ENCODE assay signal across 8 cellular contexts in genomic region chr18:49459404-49460171, GRCh38. TPM values are rescaled to one million over a fixed set of nuclear protein-coding genes. Genes with fewer than 3 reads are reported as not detected.
A peak's percentile ranks its signal among the peaks of the same experiment; 100 is the strongest.
DNase-seq lines count a peak whose midpoint lies in the region; ATAC-seq and TF ChIP-seq lines count a peak whose summit lies in the region.

No MANE protein-coding gene starts in this region.

- H3K27ac ChIP-seq in ectodermal cell (ENCODE audit: insufficient read depth, low read depth, low read length, poor library complexity, severe bottlenecking) (no peak overlapping the region), thyroid gland (peak overlapping the region; percentile 90 to 92 (median 90))

- H3K4me3 Mint-ChIP-seq in T-helper 17 cell: peak overlapping the region; percentile 94

- no peak for TF ChIP-seq POLR2A in thyroid gland (IDR thresholded peaks at IDR 0.05)

- peak overlapping the region; percentile 84 for H3K9ac ChIP-seq in mucosa of stomach (ENCODE audit: low read length)

- peaks cover 30% of the 10 kb centered on the region for H3K4me1 Mint-ChIP-seq in T-helper 17 cell

- peak overlapping the region; percentile 92 for H3K4me3 ChIP-seq in ectodermal cell (ENCODE audit: insufficient read depth, low read depth, low read length)
- peak overlapping the region; percentile 52 for H3K4me3 ChIP-seq in mucosa of stomach (ENCODE audit: low read length)
- peak overlapping the region; percentile 87 to 96 (median 91) for H3K4me3 ChIP-seq in thyroid gland (replicated peaks in 1 of 3)

- H3K27ac Mint-ChIP-seq in T-helper 17 cell: peak overlapping the region; percentile 94

- H3K9me3 ChIP-seq in T-helper 17 cell (ENCODE audit: control insufficient read depth, low read length, poor library complexity, severe bottlenecking) (no peaks in the 10 kb centered on the region), ectodermal cell (ENCODE audit: control insufficient read depth, low read length) (no peaks in the 10 kb centered on the region), mucosa of stomach (ENCODE audit: control insufficient read depth, low read length) (no peaks in the 10 kb centered on the region), thyroid gland (no peaks in the 10 kb centered on the region)

- 37 to 44% methylated on average over 13 to 16 of the region's 16 CpGs for WGBS in ectodermal cell, 2 experiments
- WGBS in thyroid gland, 2 donors: 22 to 23% methylated on average over 16 of the region's 16 CpGs

- TF ChIP-seq CTCF in thyroid gland (IDR thresholded peaks at IDR 0.05): no peak

- H3K27me3 ChIP-seq in ectodermal cell (ENCODE audit: control insufficient read depth, insufficient read depth, low read length, poor library complexity, severe bottlenecking) (peaks cover 8% of the 10 kb centered on the region), mucosa of stomach (ENCODE audit: control insufficient read depth, insufficient read depth, low read length) (no peaks in the 10 kb centered on the region), thyroid gland (no peaks in the 10 kb centered on the region)

- H3K4me1 ChIP-seq in ectodermal cell (ENCODE audit: control insufficient read depth, insufficient read depth, low read length): no peaks in the 10 kb centered on the region
- peaks cover 8% of the 10 kb centered on the region for H3K4me1 ChIP-seq in mucosa of stomach (ENCODE audit: control insufficient read depth, insufficient read depth, low read length)
- H3K4me1 ChIP-seq in thyroid gland: peaks cover 6 to 12% of the 10 kb centered on the region in 2 donors

- peaks cover 2% of the 10 kb centered on the region for H3K36me3 Mint-ChIP-seq in T-helper 17 cell (ENCODE audit: low read depth)

- ATAC-seq in GM18502 (IDR thresholded peaks at IDR 0.05; ENCODE audit: poor library complexity, unreplicated experiment) (peak; percentile 37), HG02884 (IDR thresholded peaks at IDR 0.05; ENCODE audit: unreplicated experiment) (peak; percentile 40), T-helper 17 cell (peak; percentile 4), HG03565 (IDR thresholded peaks at IDR 0.05; ENCODE audit: unreplicated experiment) (no peak)

- DNase-seq in T-helper 17 cell: no peak
- peak in 1 of 2 donors; percentile 26 for DNase-seq in thyroid gland
- DNase-seq in NCI-H128 (lab: John Stamatoyannopoulos, UW; ENCODE audit: unreplicated experiment): no peak

- H3K27me3 Mint-ChIP-seq in T-helper 17 cell: no peaks in the 10 kb centered on the region

- H3K36me3 ChIP-seq in ectodermal cell (ENCODE audit: control insufficient read depth, insufficient read depth, low read length) (no peaks in the 10 kb centered on the region), mucosa of stomach (ENCODE audit: control insufficient read depth, insufficient read depth, low read length) (no peaks in the 10 kb centered on the region), thyroid gland (no peaks in the 10 kb centered on the region)

- intact Hi-C loops in thyroid gland (cut with DNase I): no loop called here

RNA-seq across cellular contexts. Expression of gene DYM, which starts 0.9 kb away (rescaled TPM):
- 10 to 100 TPM; 53.3 to 68.4 TPM for total RNA-seq in T-helper 17 cell
- polyA plus RNA-seq in ectodermal cell (2013, experiment 1 of 4): 49.9 TPM
- polyA plus RNA-seq in ectodermal cell (2013, experiment 2 of 4): 59.5 TPM
- 45.3 TPM for polyA plus RNA-seq in ectodermal cell (2013, experiment 3 of 4)
- 44.7 TPM for polyA plus RNA-seq in ectodermal cell (2013, experiment 4 of 4)
- total RNA-seq in thyroid gland: 100 to 1,000 TPM; 103 to 136 (median 112) TPM

RNA-seq across cellular contexts. Expression of gene C18orf32, which starts 27.4 kb away (rescaled TPM):
- total RNA-seq in T-helper 17 cell (10 to 100 TPM; 31.3 to 32.1 TPM), thyroid gland (10 to 100 TPM; 42.7 to 85.6 (median 65.0) TPM)
- polyA plus RNA-seq in ectodermal cell (2013, experiment 1 of 4): 27.1 TPM
- 24.8 TPM for polyA plus RNA-seq in ectodermal cell (2013, experiment 2 of 4)
- 30.1 TPM for polyA plus RNA-seq in ectodermal cell (2013, experiment 3 of 4)
- polyA plus RNA-seq in ectodermal cell (2013, experiment 4 of 4): 38.0 TPM

RNA-seq across cellular contexts. Expression of gene RPL17, which starts 32.7 kb away (rescaled TPM):
- total RNA-seq in T-helper 17 cell (1,000 to 10,000 TPM; 2,529 to 2,560 TPM), thyroid gland (1,000 to 10,000 TPM; 1,085 to 2,686 (median 1,511) TPM)
- polyA plus RNA-seq in ectodermal cell (2013, experiment 1 of 4): 3,047 TPM
- polyA plus RNA-seq in ectodermal cell (2013, experiment 2 of 4): 2,696 TPM
- 3,280 TPM for polyA plus RNA-seq in ectodermal cell (2013, experiment 3 of 4)
- 3,607 TPM for polyA plus RNA-seq in ectodermal cell (2013, experiment 4 of 4)
